1 cellular context compared by ENCODE assay signal in genomic region chr20:49647509-49647908, GRCh38.
TF ChIP-seq lines count a peak whose summit lies in the region.

No MANE protein-coding gene starts in this region.

TF ChIP-seq in GM12878, 131 proteins besides CTCF, POLR2A, EP300 and RAD21 (continued from another document):
- TF ChIP-seq REST (IDR thresholded peaks at IDR 0.05; ENCODE audit: low read depth, low read length) (no peak), NR2F1 (conservative IDR thresholded peaks at IDR 0.05) (no peak), KLF5 (IDR thresholded peaks at IDR 0.05; ENCODE audit: partially characterized antibody) (no peak), MLLT1 (IDR thresholded peaks at IDR 0.05) (no peak), GATAD2B (conservative IDR thresholded peaks at IDR 0.05; ENCODE audit: low read depth) (no peak), NFYA (IDR thresholded peaks at IDR 0.05; ENCODE audit: borderline replicate concordance, low read depth, low read length) (no peak), CREB1 (IDR thresholded peaks at IDR 0.05; ENCODE audit: low read depth) (no peak), MEF2A (IDR thresholded peaks at IDR 0.05; ENCODE audit: insufficient read depth, low read depth, low read length) (no peak), ZBTB11 (CRISPR knock-in tag; IDR thresholded peaks at IDR 0.05) (no peak), FOXM1 (IDR thresholded peaks at IDR 0.05; ENCODE audit: low read depth, low read length) (no peak), ZNF24 (IDR thresholded peaks at IDR 0.05) (no peak), RCOR1 (conservative IDR thresholded peaks at IDR 0.05; ENCODE audit: low read depth, low read length) (no peak), TCF12 (IDR thresholded peaks at IDR 0.05; ENCODE audit: low read depth, low read length) (no peak), SRF (IDR thresholded peaks at IDR 0.05; ENCODE audit: low read depth in 2 of 2, low read length in 2 of 2) (no peak)
